ENCODE assay signal across 35 cellular contexts in genomic region chr15:96472647-96473046, GRCh38.
DNase-seq lines count a peak whose midpoint lies in the region; ATAC-seq, FAIRE-seq and TF ChIP-seq lines count a peak whose summit lies in the region.
"Had no signal": no experiment of that assay in that cellular context is flagged by ENCODE, and none has a peak within 500 bp of the region (broad histone marks: within the 10 kb centered on the region; RNA-seq: fewer than 3 reads in every experiment).

No MANE protein-coding gene starts in this region.

- ATAC-seq in right cardiac atrium (peak; percentile 66 to 68), heart right ventricle (no peak), K562 (no peak), lower lobe of right lung (no peak)
- ATAC-seq: A549; CD8-positive, alpha-beta T cell had no signal

- TF ChIP-seq POLR2A in K562 (conservative IDR thresholded peaks at IDR 0.05), result no peak

- H3K4me2 ChIP-seq in K562 (ENCODE audit: insufficient read depth, low read length), result no peak overlapping the region
- H3K4me2 ChIP-seq: A549; BLaER1; BLaER1 treated with 17β-estradiol and CSF1 and Interleukin-3, amounts not matched to agents 10 nM and 100 nM had no signal

- H3K36me3 ChIP-seq in heart right ventricle (no peaks in the 10 kb centered on the region), K562 (ENCODE audit: control insufficient read depth, insufficient read depth, low read length) (no peaks in the 10 kb centered on the region), lower lobe of right lung (no peaks in the 10 kb centered on the region)
- H3K36me3 ChIP-seq: BE2C; BLaER1; BLaER1 treated with 17β-estradiol and CSF1 and Interleukin-3, amounts not matched to agents 10 nM and 100 nM had no signal

- H4K20me1 ChIP-seq in K562 (replicated peaks; ENCODE audit: control insufficient read depth, insufficient read depth, low read length), result no peaks in the 10 kb centered on the region
- H4K20me1 ChIP-seq: BLaER1; BLaER1 treated with 17β-estradiol and CSF1 and Interleukin-3, amounts not matched to agents 10 nM and 100 nM had no signal

- H3K4me3 Mint-ChIP-seq in activated T-helper 1 cell treated with anti-CD3 and anti-CD28 coated beads, Interleukin-12 subunit alpha, Interleukin-12 subunit beta, Interleukin-2, Interleukin-4 antibody, amounts not matched to agents 30 ng/mL and 10 ng/mL and 1 ng/mL, durations not matched to agents 14 hours and 24 hours and 36 hours, result no peak overlapping the region
- H3K4me3 Mint-ChIP-seq: B cell; CD4-positive, alpha-beta memory T cell; CD4-positive, alpha-beta T cell; CD4-positive, CD25-positive, alpha-beta regulatory T cell; CD8-positive, alpha-beta memory T cell; CD8-positive, alpha-beta T cell had no signal

- no peak overlapping the region for H2AFZ ChIP-seq in K562 (ENCODE audit: low read depth, low read length)

- intact Hi-C loops in right cardiac atrium (cut with DNase I), result no loop called here
- intact Hi-C loops in heart right ventricle (cut with DNase I), result no loop called here
- intact Hi-C loops in K562 (cut with micrococcal nuclease), result no loop called here
- intact Hi-C loops in lower lobe of right lung (cut with DNase I), result no loop called here
- intact Hi-C loops in activated T-helper 1 cell treated with anti-CD3 and anti-CD28 coated beads, Interleukin-12 subunit alpha, Interleukin-12 subunit beta, Interleukin-2, Interleukin-4 antibody, amounts not matched to agents 30 ng/mL and 10 ng/mL and 1 ng/mL, durations not matched to agents 14 hours and 24 hours and 36 hours (cut with micrococcal nuclease), result no loop called here

- H3K4me3 ChIP-seq in right cardiac atrium (ENCODE audit: low read length) (no peak overlapping the region), heart right ventricle (no peak overlapping the region), K562 (no peak overlapping the region), lower lobe of right lung (no peak overlapping the region)
- H3K4me3 ChIP-seq: A549; BLaER1; BLaER1 treated with 17β-estradiol and CSF1 and Interleukin-3, amounts not matched to agents 10 nM and 100 nM had no signal

- TF ChIP-seq CTCF in heart right ventricle (IDR thresholded peaks at IDR 0.05), result no peak
- TF ChIP-seq CTCF in K562 (IDR thresholded peaks at IDR 0.05 in 2 of 3, conservative IDR thresholded peaks at IDR 0.05 in 1 of 3; ENCODE audit: insufficient read depth in 2 of 3, low read depth in 1 of 3, low read length in 3 of 3), result no peak
- no peak for TF ChIP-seq CTCF in lower lobe of right lung (IDR thresholded peaks at IDR 0.05)

- WGBS in right cardiac atrium, result 39% methylated on average over 3 of the region's 3 CpGs
- WGBS in heart right ventricle, 2 donors, result 36 to 44% methylated on average over 3 of the region's 3 CpGs
- 0% methylated on average over 3 of the region's 3 CpGs for WGBS in K562 (ENCODE audit: insufficient coverage, low coverage, missing lambda C conversion rate)

- H3K27ac ChIP-seq in right cardiac atrium (ENCODE audit: low read length) (no peak overlapping the region), heart right ventricle (no peak overlapping the region), K562 (ENCODE audit: extremely low read depth, low read depth, low read length) (no peak overlapping the region), lower lobe of right lung (no peak overlapping the region)
- H3K27ac ChIP-seq: 22Rv1; A549; BLaER1; BLaER1 treated with 17β-estradiol and CSF1 and Interleukin-3, amounts not matched to agents 10 nM and 100 nM; C4-2B had no signal

- no peak for TF ChIP-seq EP300 in K562 (IDR thresholded peaks at IDR 0.05; ENCODE audit: low read length)

- no peaks in the 10 kb centered on the region for H3K27me3 ChIP-seq in right cardiac atrium (ENCODE audit: control insufficient read depth, insufficient read depth)
- peaks cover 0 to 22% (median 0%) of the 10 kb centered on the region in 7 donors for H3K27me3 ChIP-seq in heart right ventricle
- H3K27me3 ChIP-seq in K562 (ENCODE audit: control insufficient read depth in 2 of 2, insufficient read depth in 2 of 2, low read length in 2 of 2), result peaks cover 21 to 34% of the 10 kb centered on the region in 2 experiments
- H3K27me3 ChIP-seq in lower lobe of right lung (ENCODE audit: low read depth), result peaks cover 11% of the 10 kb centered on the region
- H3K27me3 ChIP-seq: BLaER1; BLaER1 treated with 17β-estradiol and CSF1 and Interleukin-3, amounts not matched to agents 10 nM and 100 nM had no signal

- no peaks in the 10 kb centered on the region for H3K4me1 Mint-ChIP-seq in activated T-helper 1 cell treated with anti-CD3 and anti-CD28 coated beads, Interleukin-12 subunit alpha, Interleukin-12 subunit beta, Interleukin-2, Interleukin-4 antibody, amounts not matched to agents 30 ng/mL and 10 ng/mL and 1 ng/mL, durations not matched to agents 14 hours and 24 hours and 36 hours (ENCODE audit: low read depth)
- H3K4me1 Mint-ChIP-seq: B cell; CD14-positive monocyte; CD4-positive, alpha-beta memory T cell; CD4-positive, CD25-positive, alpha-beta regulatory T cell; CD8-positive, alpha-beta memory T cell had no signal

- H3K9me3 ChIP-seq in right cardiac atrium (ENCODE audit: control insufficient read depth, low read length), result no peaks in the 10 kb centered on the region
- no peaks in the 10 kb centered on the region for H3K9me3 ChIP-seq in heart right ventricle
- H3K9me3 ChIP-seq in K562 (replicated peaks; ENCODE audit: control insufficient read depth, insufficient read depth, low read depth, low read length), result no peaks in the 10 kb centered on the region
- H3K9me3 ChIP-seq in lower lobe of right lung, result no peaks in the 10 kb centered on the region
- H3K9me3 ChIP-seq: A549; BE2C; BLaER1; BLaER1 treated with 17β-estradiol and CSF1 and Interleukin-3, amounts not matched to agents 10 nM and 100 nM; Caco-2 had no signal

- no TSS peak for BruUV-seq in K562 (replicated peaks; lab: Mats Ljungman, UMichigan)

- in situ Hi-C loops in K562 (cut with MboI), result no loop called here

- H3K79me2 ChIP-seq in K562 (ENCODE audit: control insufficient read depth, insufficient read depth, low read length), result no peaks in the 10 kb centered on the region

- CTCF ChIA-PET in K562 (lab: Yijun Ruan, JAX; ENCODE audit: low intra/inter-chr PET ratio), result interaction anchor here (0.7 kb wide), 1 partner anchor 1187 kb away, joined by 4 read pairs; no protein-coding TSS in a partner anchor

- TF ChIP-seq RAD21 in K562 (CRISPR knock-in tag; conservative IDR thresholded peaks at IDR 0.05 in 1 of 2, IDR thresholded peaks at IDR 0.05 in 1 of 2), result no peak

- no peak overlapping the region for H3K27ac Mint-ChIP-seq in activated T-helper 1 cell treated with anti-CD3 and anti-CD28 coated beads, Interleukin-12 subunit alpha, Interleukin-12 subunit beta, Interleukin-2, Interleukin-4 antibody, amounts not matched to agents 30 ng/mL and 10 ng/mL and 1 ng/mL, durations not matched to agents 14 hours and 24 hours and 36 hours
- H3K27ac Mint-ChIP-seq: B cell; CD14-positive monocyte; CD4-positive, alpha-beta memory T cell; CD4-positive, alpha-beta T cell; CD8-positive, alpha-beta memory T cell; CD8-positive, alpha-beta T cell had no signal

- no peak overlapping the region for H3K9ac ChIP-seq in K562 (ENCODE audit: insufficient read depth in 1 of 2, low read depth in 2 of 2, low read length in 2 of 2)
- H3K9ac ChIP-seq: BLaER1; BLaER1 treated with 17β-estradiol and CSF1 and Interleukin-3, amounts not matched to agents 10 nM and 100 nM had no signal

- H3K9me3 Mint-ChIP-seq in activated T-helper 1 cell treated with anti-CD3 and anti-CD28 coated beads, Interleukin-12 subunit alpha, Interleukin-12 subunit beta, Interleukin-2, Interleukin-4 antibody, amounts not matched to agents 30 ng/mL and 10 ng/mL and 1 ng/mL, durations not matched to agents 14 hours and 24 hours and 36 hours, result no peaks in the 10 kb centered on the region
- H3K9me3 Mint-ChIP-seq: CD4-positive, alpha-beta T cell had no signal

- DNase-seq in right cardiac atrium (no peak), heart right ventricle (no peak), K562 (ENCODE audit: extremely low read depth in 1 of 4, low spot score in 3 of 4) (no peak), retina (peak; percentile 35), lower lobe of right lung (no peak)
- no peak for DNase-seq in activated T-helper 1 cell treated with anti-CD3 and anti-CD28 coated beads, Interleukin-12 subunit alpha, Interleukin-12 subunit beta, Interleukin-2, Interleukin-4 antibody, amounts not matched to agents 30 ng/mL and 10 ng/mL and 1 ng/mL, durations not matched to agents 14 hours and 24 hours and 36 hours (ENCODE audit: low spot score)
- DNase-seq: 8988T; ACHN; AML-193; BE2C; C1 segment of cervical spinal cord; Caco-2; Calu3; CD4-positive, alpha-beta memory T cell; CD4-positive, alpha-beta T cell; CD4-positive, CD25-positive, alpha-beta regulatory T cell; CD8-positive, alpha-beta memory T cell; CD8-positive, alpha-beta T cell; COR-L47; DMS 273 treated with DMSO at 0.1 percent for 48 hours; DMS153; DMS53; DMS79; DMS79 treated with DMSO at 0.1 percent for 48 hours; DND-41; EL had no signal

- no peaks in the 10 kb centered on the region for H3K4me1 ChIP-seq in right cardiac atrium (ENCODE audit: control insufficient read depth, insufficient read depth, low read length)
- no peaks in the 10 kb centered on the region for H3K4me1 ChIP-seq in heart right ventricle
- no peaks in the 10 kb centered on the region for H3K4me1 ChIP-seq in K562 (replicated peaks in 1 of 2; ENCODE audit: control insufficient read depth in 2 of 2, insufficient read depth in 2 of 2, low read length in 2 of 2)
- no peaks in the 10 kb centered on the region for H3K4me1 ChIP-seq in lower lobe of right lung
- H3K4me1 ChIP-seq: A549; BE2C; BLaER1; BLaER1 treated with 17β-estradiol and CSF1 and Interleukin-3, amounts not matched to agents 10 nM and 100 nM had no signal

- no peak for FAIRE-seq in K562 (lab: Jason Lieb, UNC)
- FAIRE-seq: A204.1, A549, D721Med had no signal

- no peaks in the 10 kb centered on the region for H3K27me3 Mint-ChIP-seq in activated T-helper 1 cell treated with anti-CD3 and anti-CD28 coated beads, Interleukin-12 subunit alpha, Interleukin-12 subunit beta, Interleukin-2, Interleukin-4 antibody, amounts not matched to agents 30 ng/mL and 10 ng/mL and 1 ng/mL, durations not matched to agents 14 hours and 24 hours and 36 hours (ENCODE audit: insufficient read depth)
- H3K27me3 Mint-ChIP-seq: B cell; CD4-positive, alpha-beta memory T cell; CD4-positive, alpha-beta T cell; CD4-positive, CD25-positive, alpha-beta regulatory T cell; CD8-positive, alpha-beta memory T cell had no signal

- H3K36me3 Mint-ChIP-seq in activated T-helper 1 cell treated with anti-CD3 and anti-CD28 coated beads, Interleukin-12 subunit alpha, Interleukin-12 subunit beta, Interleukin-2, Interleukin-4 antibody, amounts not matched to agents 30 ng/mL and 10 ng/mL and 1 ng/mL, durations not matched to agents 14 hours and 24 hours and 36 hours (ENCODE audit: low read depth), result no peaks in the 10 kb centered on the region
- H3K36me3 Mint-ChIP-seq: CD14-positive monocyte; CD4-positive, alpha-beta memory T cell; CD4-positive, CD25-positive, alpha-beta regulatory T cell; CD8-positive, alpha-beta memory T cell; CD8-positive, alpha-beta T cell had no signal

- no peaks in the 10 kb centered on the region for H3K9me1 ChIP-seq in K562 (ENCODE audit: control insufficient read depth, insufficient read depth, low read length)

- POLR2A ChIA-PET in K562 (lab: Yijun Ruan, JAX), result no interaction called here

TF ChIP-seq in K562, 482 proteins besides CTCF, POLR2A, EP300 and RAD21:
- no peak for TF ChIP-seq ZNF197 (CRISPR knock-in tag; IDR thresholded peaks at IDR 0.05; ENCODE audit: low read depth)
- 0 out of 2 replicates have a peak, but pooled peaks have one; percentile 9 for TF ChIP-seq MAFG (tag; conservative IDR thresholded peaks at IDR 0.05)

Comparison
In these comparisons a context has a peak if more than half of its experiments do, and no peak if none do; other contexts are left out.
1. ATAC-seq: peak in right cardiac atrium (2 of 2); none in heart right ventricle (0 of 8), K562 (single experiment) and lower lobe of right lung (0 of 2).